Comparison of ENCODE assay signal across 7 cellular contexts in genomic region chr1:16760801-16761200, GRCh38. TPM values are rescaled to one million over a fixed set of nuclear protein-coding genes. Genes with fewer than 3 reads are reported as not detected.
DNase-seq lines count a peak whose midpoint lies in the region; ATAC-seq, FAIRE-seq and TF ChIP-seq lines count a peak whose summit lies in the region.
"Not testable (repeated sequence)": the region's sequence is repeated elsewhere in the genome, so short reads cannot be mapped to it uniquely, and the experiment has no call there.

No MANE protein-coding gene starts in this region.

- peaks cover 0 to 15% (median 0%) of the 10 kb centered on the region in 4 donors for H3K4me1 ChIP-seq in Peyer's patch
- H3K4me1 ChIP-seq in kidney (ENCODE audit: control insufficient read depth in 1 of 2, insufficient read depth in 1 of 2, low read depth in 1 of 2, low read length in 2 of 2); lung (ENCODE audit: control insufficient read depth in 2 of 2, insufficient read depth in 2 of 2, low read length in 2 of 2); neuronal stem cell (ENCODE audit: control insufficient read depth in 2 of 2, insufficient read depth in 1 of 2, low read depth in 1 of 2, low read length in 2 of 2): not testable (repeated sequence)
- H3K4me1 ChIP-seq in sigmoid colon, result peaks cover 2 to 22% (median 19%) of the 10 kb centered on the region in 4 donors

- H2BK5ac ChIP-seq in neuronal stem cell (ENCODE audit: low read length), result not testable (repeated sequence)

- not testable (repeated sequence) for H2AK5ac ChIP-seq in neuronal stem cell (ENCODE audit: low read depth, low read length)

- H3K4ac ChIP-seq in neuronal stem cell (ENCODE audit: low read length), result not testable (repeated sequence)

- not testable (repeated sequence) for H3K27ac ChIP-seq in Peyer's patch; kidney (ENCODE audit: low read depth in 2 of 2, low read length in 2 of 2); lung (ENCODE audit: low read depth in 1 of 2, low read length in 1 of 2); neuronal stem cell (replicated peaks; ENCODE audit: low read length); sigmoid colon

- H3K27me3 ChIP-seq in Peyer's patch; lung (ENCODE audit: control insufficient read depth, insufficient read depth); sigmoid colon: not testable (repeated sequence)
- peaks cover 0 to 14% (median 1%) of the 10 kb centered on the region in 3 experiments for H3K27me3 ChIP-seq in neuronal stem cell (ENCODE audit: control insufficient read depth in 3 of 3, insufficient read depth in 3 of 3, low read depth in 1 of 3, low read length in 3 of 3)

- TF ChIP-seq CTCF in Peyer's patch (IDR thresholded peaks at IDR 0.05); kidney (IDR thresholded peaks at IDR 0.05; ENCODE audit: borderline replicate concordance, extremely low read depth, insufficient read depth); lung (IDR thresholded peaks at IDR 0.05; ENCODE audit: control extremely low read depth, extremely low read depth); sigmoid colon (IDR thresholded peaks at IDR 0.05): not testable (repeated sequence)

- H4K91ac ChIP-seq in neuronal stem cell (ENCODE audit: low read depth, low read length, poor library complexity), result not testable (repeated sequence)

- H3K14ac ChIP-seq in neuronal stem cell (ENCODE audit: low read length), result peak overlapping the region; percentile 38

- not testable (repeated sequence) for H3K9me3 ChIP-seq in Peyer's patch; kidney (ENCODE audit: control insufficient read depth in 1 of 2, low read length in 2 of 2); lung (ENCODE audit: control insufficient read depth in 2 of 2, insufficient read depth in 1 of 2, low read length in 1 of 2); neuronal stem cell (replicated peaks in 1 of 2; ENCODE audit: control insufficient read depth in 2 of 2, insufficient read depth in 1 of 2, low read depth in 1 of 2, low read length in 2 of 2); sigmoid colon

- H3K79me1 ChIP-seq in neuronal stem cell (ENCODE audit: low read depth, low read length), result not testable (repeated sequence)

- FAIRE-seq in kidney (lab: Jason Lieb, UNC), result not testable (repeated sequence)

- TF ChIP-seq EP300 in sigmoid colon (IDR thresholded peaks at IDR 0.05), result not testable (repeated sequence)

- not testable (repeated sequence) for H3K18ac ChIP-seq in neuronal stem cell (ENCODE audit: low read length)

- not testable (repeated sequence) for H2BK15ac ChIP-seq in neuronal stem cell (ENCODE audit: low read length)

- H3K4me3 ChIP-seq in Peyer's patch; kidney (ENCODE audit: low read length in 2 of 2); lung; neuronal stem cell (ENCODE audit: low read length in 2 of 2); sigmoid colon: not testable (repeated sequence)

- H3K23ac ChIP-seq in neuronal stem cell (ENCODE audit: low read depth, low read length, poor library complexity), result not testable (repeated sequence)

- DNase-seq in Peyer's patch (peak in 2 of 3 donors; percentile 7 to 48), Right ventricle myocardium inferior (ENCODE audit: missing footprints) (peak; percentile 53), kidney (peak; percentile 72), lung (ENCODE audit: low spot score) (peak; percentile 27), sigmoid colon (peak; percentile 63)
- peak; percentile 49 for DNase-seq in activated CD8-positive, alpha-beta memory T cell treated with anti-CD3 and anti-CD28 coated beads, Interleukin-2, amount 50 U/mL, for 48 hours
- not testable (repeated sequence) for DNase-seq in neuronal stem cell (ENCODE audit: low spot score)

- intact Hi-C loops in Right ventricle myocardium inferior (cut with DNase I); kidney (cut with DNase I); sigmoid colon (cut with DNase I): not testable (repeated sequence)

- not testable (repeated sequence) for H4K8ac ChIP-seq in neuronal stem cell (ENCODE audit: low read depth, low read length)

- not testable (repeated sequence) for H3K4me2 ChIP-seq in neuronal stem cell (ENCODE audit: insufficient read depth, low read length, poor library complexity, severe bottlenecking)

- WGBS in lung, 2 donors, result 95 to 97% methylated on average over 11 of the region's 11 CpGs
- no CpG with 5 or more reads among the region's 11 CpGs for WGBS in neuronal stem cell (ENCODE audit: extremely low coverage in 2 of 2, insufficient read length in 2 of 2, insufficient replicate concordance in 1 of 2), 2 donors
- 93 to 94% methylated on average over 11 of the region's 11 CpGs for WGBS in sigmoid colon, 2 donors

- not testable (repeated sequence) for H3K36me3 ChIP-seq in Peyer's patch; kidney (ENCODE audit: control insufficient read depth in 1 of 2, insufficient read depth in 2 of 2, low read length in 2 of 2); lung (ENCODE audit: control insufficient read depth in 2 of 2, insufficient read depth in 2 of 2, low read length in 2 of 2); neuronal stem cell (replicated peaks in 1 of 2; ENCODE audit: control insufficient read depth in 2 of 2, insufficient read depth in 2 of 2, low read length in 2 of 2); sigmoid colon

- not testable (repeated sequence) for H3K9ac ChIP-seq in kidney (ENCODE audit: low read length in 2 of 2); neuronal stem cell (ENCODE audit: low read depth, low read length, poor library complexity)

- not testable (repeated sequence) for H2AFZ ChIP-seq in neuronal stem cell (ENCODE audit: low read length)

- TF ChIP-seq POLR2A in Peyer's patch (IDR thresholded peaks at IDR 0.05); sigmoid colon (IDR thresholded peaks at IDR 0.05): not testable (repeated sequence)

- H2BK120ac ChIP-seq in neuronal stem cell (ENCODE audit: low read depth, low read length), result not testable (repeated sequence)

- ATAC-seq in Right ventricle myocardium inferior; lung (ENCODE audit: insufficient read depth, low FRiP score): not testable (repeated sequence)

- H2BK12ac ChIP-seq in neuronal stem cell (ENCODE audit: low read length), result not testable (repeated sequence)

RNA-seq across cellular contexts. Expression of gene RNU1-4, which starts 20.5 kb away (rescaled TPM):
- total RNA-seq in Peyer's patch (under 1 TPM; under 0.01 TPM), Right ventricle myocardium inferior (4,572 TPM), kidney (8,605 TPM), lung (1,000 to 10,000 TPM in 1 of 2 donors, under 1 TPM in 1; under 0.01 to 3,134 TPM), sigmoid colon (under 1 TPM; under 0.01 TPM)
- polyA plus RNA-seq in kidney (ENCODE audit: insufficient read depth, low read depth, low replicate concordance) (26.8 TPM), lung (not detected), sigmoid colon (not detected)
- polyA plus RNA-seq in neuronal stem cell (2013, experiment 1 of 2), result 14.3 TPM
- polyA plus RNA-seq in neuronal stem cell (2013, experiment 2 of 2), result 15.9 TPM
